Comparison of ENCODE assay signal across 14 cellular contexts in genomic region chr4:11748169-11748872, GRCh38.
DNase-seq lines count a peak whose midpoint lies in the region; ATAC-seq and TF ChIP-seq lines count a peak whose summit lies in the region.
"Had no signal": no experiment of that assay in that cellular context is flagged by ENCODE, and none has a peak within 500 bp of the region (broad histone marks: within the 10 kb centered on the region; RNA-seq: fewer than 3 reads in every experiment).

No MANE protein-coding gene starts in this region.

- DNase-seq in Caki2 (ENCODE audit: low read depth) = peak; percentile 68
- no peak for DNase-seq in Panc1 (ENCODE audit: low read depth, low spot score)
- DNase-seq in epithelial cell of esophagus (ENCODE audit: low read depth) = peak; percentile 76
- peak; percentile 3 for DNase-seq in midbrain (lab: John Stamatoyannopoulos, UW)
- no peak for DNase-seq in stimulated activated naive B cell treated with anti-CD40 and anti-IgM and Interleukin-4, amounts not matched to agents 10 μg/mL and 1 μg/mL and 100 μg/mL, for 72 hours
- no peak for DNase-seq in activated T-cell treated with anti-CD3 and anti-CD28 coated beads for 4 hours
- DNase-seq: CD4-positive, CD25-positive, alpha-beta regulatory T cell; islet precursor cell; NCI-H446; right cardiac atrium had no signal

- H3K27ac ChIP-seq in Panc1 (ENCODE audit: low read length) = no peak overlapping the region

- in situ Hi-C loops in Caki2 (cut with HindIII; ENCODE audit: low pct_unique_long_range_greater_than_20kb, low sequenced_read_pairs) = no loop called here
- in situ Hi-C loops in Panc1 (cut with HindIII; ENCODE audit: low pct_unique_long_range_greater_than_20kb, low sequenced_read_pairs) = no loop called here

- POLR2A ChIA-PET in Panc1 (lab: Charles Lee) = no interaction called here

- H3K4me1 Mint-ChIP-seq in stimulated activated naive B cell treated with anti-CD40 and anti-IgM and Interleukin-4, amounts not matched to agents 10 μg/mL and 1 μg/mL and 100 μg/mL, for 72 hours = no peaks in the 10 kb centered on the region
- H3K4me1 Mint-ChIP-seq: CD4-positive, CD25-positive, alpha-beta regulatory T cell had no signal

- no peaks in the 10 kb centered on the region for H3K36me3 Mint-ChIP-seq in stimulated activated naive B cell treated with anti-CD40 and anti-IgM and Interleukin-4, amounts not matched to agents 10 μg/mL and 1 μg/mL and 100 μg/mL, for 72 hours
- H3K36me3 Mint-ChIP-seq: CD4-positive, CD25-positive, alpha-beta regulatory T cell had no signal

- H3K4me3 ChIP-seq in Panc1 (ENCODE audit: low read depth in 2 of 2, low read length in 2 of 2) (no peak overlapping the region), epithelial cell of esophagus (ENCODE audit: low read length) (no peak overlapping the region)

- no TSS peak for BruUV-seq in Panc1 (replicated peaks; lab: Mats Ljungman, UMichigan)

- H3K4me3 Mint-ChIP-seq in stimulated activated naive B cell treated with anti-CD40 and anti-IgM and Interleukin-4, amounts not matched to agents 10 μg/mL and 1 μg/mL and 100 μg/mL, for 72 hours = no peak overlapping the region
- H3K4me3 Mint-ChIP-seq: CD4-positive, CD25-positive, alpha-beta regulatory T cell; dendritic cell treated with granulocyte-macrophage colony-stimulating factor and Interleukin-4, amounts not matched to agents 40 ng/mL and 50 ng/mL, for 4 days had no signal

- H3K27me3 Mint-ChIP-seq in stimulated activated naive B cell treated with anti-CD40 and anti-IgM and Interleukin-4, amounts not matched to agents 10 μg/mL and 1 μg/mL and 100 μg/mL, for 72 hours = peaks cover 10 to 18% of the 10 kb centered on the region in 2 donors
- H3K27me3 Mint-ChIP-seq: dendritic cell treated with granulocyte-macrophage colony-stimulating factor and Interleukin-4, amounts not matched to agents 40 ng/mL and 50 ng/mL, for 4 days had no signal

- H3K27ac Mint-ChIP-seq in stimulated activated naive B cell treated with anti-CD40 and anti-IgM and Interleukin-4, amounts not matched to agents 10 μg/mL and 1 μg/mL and 100 μg/mL, for 72 hours = no peak overlapping the region
- H3K27ac Mint-ChIP-seq: CD4-positive, CD25-positive, alpha-beta regulatory T cell; dendritic cell treated with granulocyte-macrophage colony-stimulating factor and Interleukin-4, amounts not matched to agents 40 ng/mL and 50 ng/mL, for 4 days had no signal

- intact Hi-C loops in Panc1 (cut with micrococcal nuclease; ENCODE audit: unreplicated experiment) = no loop called here

- no peaks in the 10 kb centered on the region for H3K9me3 Mint-ChIP-seq in stimulated activated naive B cell treated with anti-CD40 and anti-IgM and Interleukin-4, amounts not matched to agents 10 μg/mL and 1 μg/mL and 100 μg/mL, for 72 hours

- H3K4me1 ChIP-seq in Panc1 (ENCODE audit: control insufficient read depth, insufficient read depth, low read length) = no peaks in the 10 kb centered on the region

- H3K36me3 ChIP-seq in Panc1 (ENCODE audit: control insufficient read depth, insufficient read depth, low read length) = no peaks in the 10 kb centered on the region

- no peaks in the 10 kb centered on the region for H3K9me3 ChIP-seq in Panc1 (ENCODE audit: control insufficient read depth, insufficient read depth, low read depth, low read length)

- no peaks in the 10 kb centered on the region for H3K27me3 ChIP-seq in Panc1 (ENCODE audit: control insufficient read depth, insufficient read depth, low read length)

- ATAC-seq in Panc1 (peak; percentile 87), HG03354 (IDR thresholded peaks at IDR 0.05; ENCODE audit: poor library complexity, severe bottlenecking, unreplicated experiment) (no peak), HG02870 (IDR thresholded peaks at IDR 0.05; ENCODE audit: unreplicated experiment) (no peak)
- no peak for ATAC-seq in stimulated activated naive B cell treated with anti-CD40 and anti-IgM and Interleukin-4, amounts not matched to agents 10 μg/mL and 1 μg/mL and 100 μg/mL, for 72 hours (replicated peaks)
- ATAC-seq: HepG2 had no signal

- CTCF ChIA-PET in Panc1 (lab: Charles Lee) = no interaction called here

- no peak for TF ChIP-seq CTCF in Panc1 (IDR thresholded peaks at IDR 0.05)
- TF ChIP-seq CTCF in epithelial cell of esophagus (IDR thresholded peaks at IDR 0.05; ENCODE audit: insufficient read depth, low read depth, low read length, missing control alignments) = no peak

Comparison
In these comparisons a context has a peak if more than half of its experiments do, and no peak if none do; other contexts are left out.
1. DNase-seq: peak in Caki2 (single experiment), epithelial cell of esophagus (single experiment) and midbrain (single experiment); none in Panc1 (single experiment), stimulated activated naive B cell treated with anti-CD40 and anti-IgM and Interleukin-4, amounts not matched to agents 10 μg/mL and 1 μg/mL and 100 μg/mL, for 72 hours (single experiment) and activated T-cell treated with anti-CD3 and anti-CD28 coated beads for 4 hours (single experiment).